In the genomic region with DNA sequence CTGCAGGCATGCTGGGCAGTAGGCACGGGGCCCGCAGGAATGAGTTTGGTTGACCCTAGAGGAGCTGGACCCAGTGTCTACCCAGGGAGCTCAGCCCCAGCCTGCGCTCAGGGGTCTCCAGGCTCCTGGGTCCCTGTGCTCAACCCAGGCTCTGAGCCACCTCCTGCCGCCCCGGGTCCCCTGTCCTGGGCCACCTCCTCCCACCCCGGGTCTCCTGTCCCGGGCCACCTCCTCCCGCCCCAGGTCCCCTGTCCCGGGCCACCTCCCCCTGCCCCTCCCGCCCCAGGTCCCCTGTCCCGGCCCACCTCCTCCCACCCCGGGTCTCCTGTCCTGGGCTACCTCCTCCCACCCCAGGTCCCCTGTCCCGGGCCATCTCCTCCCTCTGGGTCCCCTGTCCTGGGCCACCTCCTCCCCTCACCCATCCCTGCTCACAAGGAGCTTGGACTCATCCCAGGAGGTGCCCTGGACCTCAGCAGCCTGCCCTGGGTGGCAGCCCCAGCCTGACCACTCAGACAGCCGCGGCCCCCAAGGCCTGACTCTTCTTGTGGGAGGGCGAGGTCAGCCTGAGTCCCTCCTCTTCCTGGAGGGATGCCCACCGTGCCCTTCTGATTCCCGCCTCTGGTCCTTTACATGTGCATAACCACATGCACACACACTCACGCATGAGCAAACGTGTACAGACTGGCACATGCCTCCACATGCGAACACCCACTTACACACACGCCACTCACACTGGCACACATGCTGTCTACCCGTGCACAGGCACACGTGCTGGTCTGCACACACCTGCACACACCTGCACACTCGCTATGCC, we compare ENCODE assay signal across 21 cellular contexts. TPM values are rescaled to one million over a fixed set of nuclear protein-coding genes. Genes with fewer than 3 reads are reported as not detected.
"Had no signal": no experiment of that assay in that cellular context is flagged by ENCODE, and none has a peak within 500 bp of the region (broad histone marks: within the 10 kb centered on the region; RNA-seq: fewer than 3 reads in every experiment).

No MANE protein-coding gene starts in this region.

- H3K4me3 ChIP-seq: left lung, pancreas, sigmoid colon, tibial artery, vagina had no signal

- DNase-seq: activated CD4-positive, alpha-beta T cell treated with anti-CD3 and anti-CD28 coated beads for 1 hour; activated gamma-delta T cell treated with Interleukin-2 at 50 U/mL for 16 hours; activated T-cell treated with anti-CD3 and anti-CD28 coated beads for 4 hours; effector CD4-positive, alpha-beta T cell; naive B cell; sigmoid colon; stimulated activated naive B cell treated with anti-CD40 and anti-IgM and Interleukin-4, amounts not matched to agents 10 μg/mL and 1 μg/mL and 100 μg/mL, for 72 hours; tibial artery; WERI-Rb-1 had no signal

- H3K9me3 ChIP-seq: left lung, pancreas, sigmoid colon, tibial artery, vagina had no signal

- H3K27ac ChIP-seq: left lung, pancreas, sigmoid colon, tibial artery, vagina, WERI-Rb-1 had no signal

- FAIRE-seq: bronchial epithelial cell, frontal cortex, keratinocyte, pancreas had no signal

- ATAC-seq: activated naive CD4-positive, alpha-beta T cell treated with anti-CD3 and anti-CD28 coated beads, Interleukin-2, amount 50 U/mL, for 72 hours; left lung; pancreas; stimulated activated naive B cell treated with anti-CD40 and anti-IgM and Interleukin-4, amounts not matched to agents 10 μg/mL and 1 μg/mL and 100 μg/mL, for 72 hours had no signal

- H3K36me3 ChIP-seq: left lung, pancreas, sigmoid colon, tibial artery, vagina, WERI-Rb-1 had no signal

- H3K27me3 ChIP-seq: left lung, pancreas, sigmoid colon, tibial artery, vagina had no signal

RNA-seq across cellular contexts. Expression of a gene that starts 2.4 kb away (rescaled TPM):
- total RNA-seq: bronchial epithelial cell, frontal cortex, mononuclear cell, pulmonary artery endothelial cell, subcutaneous adipose tissue, vagina had no signal
- polyA plus RNA-seq: keratinocyte had no signal

RNA-seq across cellular contexts. Expression of a gene that starts 9.4 kb away (rescaled TPM):
- total RNA-seq: cerebellum, frontal cortex, mononuclear cell, pulmonary artery endothelial cell, sigmoid colon, vagina had no signal

RNA-seq across cellular contexts. Expression of a gene that starts 22.8 kb away (rescaled TPM):
- total RNA-seq: activated naive CD4-positive, alpha-beta T cell treated with anti-CD3 and anti-CD28 coated beads, Interleukin-2, amount 50 U/mL, for 72 hours; pulmonary artery endothelial cell had no signal
- polyA plus RNA-seq: keratinocyte had no signal

RNA-seq across cellular contexts. Expression of a gene that starts 28.3 kb away (rescaled TPM):
- total RNA-seq: activated naive CD4-positive, alpha-beta T cell treated with anti-CD3 and anti-CD28 coated beads, Interleukin-2, amount 50 U/mL, for 72 hours; activated T-helper 1 cell treated with anti-CD3 and anti-CD28 coated beads, Interleukin-12 subunit alpha, Interleukin-12 subunit beta, Interleukin-2, Interleukin-4 antibody, amounts not matched to agents 30 ng/mL and 10 ng/mL and 1 ng/mL, durations not matched to agents 14 hours and 24 hours and 36 hours; bronchial epithelial cell; pulmonary artery endothelial cell; subcutaneous adipose tissue had no signal
- polyA plus RNA-seq: keratinocyte had no signal
